Comparison of ENCODE assay signal across 14 cellular contexts in genomic region chr5:38370341-38371100, GRCh38.
A peak's percentile ranks its signal among the peaks of the same experiment; 100 is the strongest.
DNase-seq lines count a peak whose midpoint lies in the region; ATAC-seq and TF ChIP-seq lines count a peak whose summit lies in the region.
"Had no signal": no experiment of that assay in that cellular context is flagged by ENCODE, and none has a peak within 500 bp of the region (broad histone marks: within the 10 kb centered on the region; RNA-seq: fewer than 3 reads in every experiment).

No MANE protein-coding gene starts in this region.

- H3K9me3 ChIP-seq in heart left ventricle (no peaks in the 10 kb centered on the region), right atrium auricular region (no peaks in the 10 kb centered on the region)

- CTCF ChIA-PET in activated naive CD4-positive, alpha-beta T cell treated with anti-CD3 and anti-CD28 coated beads for 36 hours (lab: Charles Lee), result no interaction called here

- intact Hi-C loops in heart left ventricle (cut with DNase I) (loop anchor here in 2 of 10 donors (5.0 to 10.0 kb wide), 2 partner anchors 106 to 108 kb away; no protein-coding TSS in a partner anchor), left cardiac atrium (cut with DNase I) (no loop called here), sciatic nerve (cut with DNase I) (no loop called here)
- intact Hi-C loops in activated naive CD4-positive, alpha-beta T cell treated with anti-CD3 and anti-CD28 coated beads for 36 hours (cut with micrococcal nuclease), result no loop called here

- no peak overlapping the region for H3K27ac Mint-ChIP-seq in activated naive CD4-positive, alpha-beta T cell treated with anti-CD3 and anti-CD28 coated beads for 36 hours
- H3K27ac Mint-ChIP-seq: CD4-positive, alpha-beta memory T cell; H9 had no signal

- no peak for TF ChIP-seq POLR2A in heart left ventricle (IDR thresholded peaks at IDR 0.05)

- WGBS in heart left ventricle, 4 donors, result 71 to 76% (median 73%) methylated on average over 11 of the region's 11 CpGs

- ATAC-seq in heart left ventricle (peak in 3 of 4 donors; percentile 61 to 86 (median 75)), left cardiac atrium (peak; percentile 30 to 64), sciatic nerve (peak; percentile 76), HG03196 (IDR thresholded peaks at IDR 0.05; ENCODE audit: unreplicated experiment) (no peak)
- ATAC-seq: K562 had no signal

- peaks cover 0 to 7% (median 0%) of the 10 kb centered on the region in 12 donors for H3K4me1 ChIP-seq in heart left ventricle
- H3K4me1 ChIP-seq in right atrium auricular region, result no peaks in the 10 kb centered on the region

- peak; percentile 39 to 63 (median 45) for DNase-seq in heart left ventricle
- DNase-seq in right atrium auricular region (ENCODE audit: low spot score), result no peak
- DNase-seq in left cardiac atrium, result no peak
- no peak for DNase-seq in sciatic nerve (ENCODE audit: low spot score)
- DNase-seq in activated naive CD4-positive, alpha-beta T cell treated with anti-CD3 and anti-CD28 coated beads for 36 hours, result no peak
- DNase-seq in stimulated activated CD8-positive, alpha-beta memory T cell treated with anti-CD3 and anti-CD28 coated beads, Interleukin-4, amount 100 ng/mL, for 48 hours, result no peak
- DNase-seq in anterior cingulate cortex (lab: John Stamatoyannopoulos, UW), result no peak
- DNase-seq: CD4-positive, alpha-beta memory T cell; H9; NCI-H1417 treated with DMSO at 0.1 percent for 48 hours; NCI-H2029 treated with DMSO at 0.1 percent for 48 hours; NCI-H82 had no signal

- H3K4me3 ChIP-seq in heart left ventricle (no peak overlapping the region), right atrium auricular region (no peak overlapping the region)
- H3K4me3 ChIP-seq: K562 had no signal

- H3K27ac ChIP-seq in heart left ventricle, result peak overlapping the region; percentile 8 to 77 (median 43)
- H3K27ac ChIP-seq in right atrium auricular region, result peak overlapping the region in 1 of 2 donors; percentile 43

- no peaks in the 10 kb centered on the region for H3K9me3 Mint-ChIP-seq in activated naive CD4-positive, alpha-beta T cell treated with anti-CD3 and anti-CD28 coated beads for 36 hours
- H3K9me3 Mint-ChIP-seq: H9 had no signal

- H3K36me3 Mint-ChIP-seq in activated naive CD4-positive, alpha-beta T cell treated with anti-CD3 and anti-CD28 coated beads for 36 hours (ENCODE audit: low read depth), result no peaks in the 10 kb centered on the region
- H3K36me3 Mint-ChIP-seq: CD4-positive, alpha-beta memory T cell had no signal

- no peak overlapping the region for H3K4me3 Mint-ChIP-seq in activated naive CD4-positive, alpha-beta T cell treated with anti-CD3 and anti-CD28 coated beads for 36 hours
- H3K4me3 Mint-ChIP-seq: CD4-positive, alpha-beta memory T cell; H9 had no signal

- peaks cover 24% of the 10 kb centered on the region for H3K4me1 Mint-ChIP-seq in activated naive CD4-positive, alpha-beta T cell treated with anti-CD3 and anti-CD28 coated beads for 36 hours (ENCODE audit: low read depth)

- no peak for TF ChIP-seq CTCF in heart left ventricle (IDR thresholded peaks at IDR 0.05)
- no peak for TF ChIP-seq CTCF in right atrium auricular region (IDR thresholded peaks at IDR 0.05)

- H3K27me3 ChIP-seq in heart left ventricle, result peaks cover 0 to 7% (median 0%) of the 10 kb centered on the region in 9 donors
- no peaks in the 10 kb centered on the region for H3K27me3 ChIP-seq in right atrium auricular region

- no peaks in the 10 kb centered on the region for H3K27me3 Mint-ChIP-seq in activated naive CD4-positive, alpha-beta T cell treated with anti-CD3 and anti-CD28 coated beads for 36 hours (ENCODE audit: low read depth)

- H3K36me3 ChIP-seq in heart left ventricle (no peaks in the 10 kb centered on the region), right atrium auricular region (no peaks in the 10 kb centered on the region)

Comparison
In these comparisons a context has a peak if more than half of its experiments do, and no peak if none do; other contexts are left out.
1. DNase-seq: peak in heart left ventricle (5 of 5); none in right atrium auricular region (single experiment), left cardiac atrium (single experiment), sciatic nerve (single experiment), activated naive CD4-positive, alpha-beta T cell treated with anti-CD3 and anti-CD28 coated beads for 36 hours (single experiment), stimulated activated CD8-positive, alpha-beta memory T cell treated with anti-CD3 and anti-CD28 coated beads, Interleukin-4, amount 100 ng/mL, for 48 hours (single experiment) and anterior cingulate cortex (0 of 58).